In genomic region chr4:157832596-157832995, GRCh38 we compare ENCODE assay signal across 28 cellular contexts.
"Had no signal": no experiment of that assay in that cellular context is flagged by ENCODE, and none has a peak within 500 bp of the region (broad histone marks: within the 10 kb centered on the region; RNA-seq: fewer than 3 reads in every experiment).

No MANE protein-coding gene starts in this region.

- H3K4me3 ChIP-seq: ascending aorta, MG63, Peyer's patch, SJCRH30 had no signal

- H3K27ac ChIP-seq: ascending aorta, KMS-11, Peyer's patch, RWPE1, SJCRH30, WERI-Rb-1 had no signal

- H3K9me3 ChIP-seq: ascending aorta, MG63, Peyer's patch, SJCRH30, SK-N-SH had no signal

- H3K36me3 ChIP-seq: ascending aorta, MG63, Peyer's patch, SJCRH30, WERI-Rb-1 had no signal

- ATAC-seq: activated CD4-positive, alpha-beta T cell treated with anti-CD3 and anti-CD28 coated beads for 36 hours; activated CD8-positive, alpha-beta T cell treated with anti-CD3 and anti-CD28 coated beads, Interleukin-2, amount 10 ng/mL, durations not matched to agents 7 days and 5 days; activated naive CD4-positive, alpha-beta T cell treated with anti-CD3 and anti-CD28 coated beads, Interleukin-2, amount 50 U/mL, for 72 hours; activated naive CD8-positive, alpha-beta T cell treated with anti-CD3 and anti-CD28 coated beads, Interleukin-2, amount 50 U/mL, for 24 hours had no signal

- H3K4me1 ChIP-seq: Peyer's patch, SJCRH30 had no signal

- H3K27me3 ChIP-seq: ascending aorta, Peyer's patch, SJCRH30 had no signal

- DNase-seq: activated CD4-positive, alpha-beta T cell treated with anti-CD3 and anti-CD28 coated beads for 36 hours; activated CD4-positive, alpha-beta T cell treated with anti-CD3 and anti-CD28 coated beads, Interleukin-2, amount 50 U/mL, for 1 hour; activated CD8-positive, alpha-beta T cell treated with anti-CD3 and anti-CD28 coated beads, Interleukin-2, amount 10 ng/mL, durations not matched to agents 7 days and 5 days; activated effector memory CD4-positive, alpha-beta T cell treated with Interleukin-2 at 50 U/mL for 16 hours; activated naive CD4-positive, alpha-beta T cell treated with Interleukin-2 at 50 U/mL for 16 hours; activated naive CD8-positive, alpha-beta T cell treated with anti-CD3 and anti-CD28 coated beads, Interleukin-2, amount 50 U/mL, for 24 hours; activated T-cell treated with anti-CD3 and anti-CD28 coated beads, Interleukin-2, amount 50 U/mL, for 24 hours; amniotic stem cell; cerebellar nuclear complex; MG63; MV-4-11; NCI-H1092 treated with DMSO at 0.1 percent for 48 hours; NCI-H1417 treated with DMSO at 0.1 percent for 48 hours; NCI-H187; NCI-H2171; NCI-H226; NCI-H526; NCI-H82; Peyer's patch; Right ventricle myocardium superior; SJCRH30; SK-N-SH; T-helper 1 cell; WERI-Rb-1 had no signal
